In the genomic region with DNA sequence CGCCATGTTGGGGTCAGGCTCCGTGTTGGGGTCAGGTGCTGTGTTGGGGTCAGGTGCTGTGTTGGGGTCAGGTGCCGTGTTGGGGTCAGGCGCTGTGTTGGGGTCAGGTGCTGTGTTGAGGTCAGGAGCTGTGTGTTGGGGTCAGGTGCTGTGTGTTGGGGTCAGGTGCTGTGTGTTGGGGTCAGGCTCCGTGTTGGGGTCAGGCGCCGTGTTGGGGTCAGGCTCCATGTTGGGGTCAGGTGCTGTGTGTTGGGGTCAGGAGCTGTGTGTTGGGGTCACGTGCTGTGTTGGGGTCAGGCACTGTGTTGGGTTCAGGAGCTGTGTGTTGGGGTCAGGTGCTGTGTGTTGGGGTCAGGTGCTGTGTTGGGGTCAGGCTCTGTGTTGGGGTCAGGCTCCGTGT, we compare ENCODE assay signal across 17 cellular contexts. TPM values are rescaled to one million over a fixed set of nuclear protein-coding genes. Genes with fewer than 3 reads are reported as not detected.
"Had no signal": no experiment of that assay in that cellular context is flagged by ENCODE, and none has a peak within 500 bp of the region (broad histone marks: within the 10 kb centered on the region; RNA-seq: fewer than 3 reads in every experiment).

No MANE protein-coding gene starts in this region.

RNA-seq across cellular contexts. Expression of a gene that starts 18.1 kb away (rescaled TPM):
- total RNA-seq: activated naive CD4-positive, alpha-beta T cell treated with anti-CD3 and anti-CD28 coated beads for 36 hours; activated naive CD4-positive, alpha-beta T cell treated with anti-CD3 and anti-CD28 coated beads, Interleukin-2, amount 50 U/mL, for 72 hours; activated naive CD8-positive, alpha-beta T cell treated with anti-CD3 and anti-CD28 coated beads for 36 hours; activated naive CD8-positive, alpha-beta T cell treated with anti-CD3 and anti-CD28 coated beads, Interleukin-2, amount 10 ng/mL, durations not matched to agents 7 days and 5 days; activated T-cell treated with anti-CD3 and anti-CD28 coated beads, Interleukin-2, amount 50 U/mL, for 4 hours; activated T-cell treated with anti-CD3 and anti-CD28 coated beads, Interleukin-2, amount 50 U/mL, for 72 hours; activated T-helper 1 cell treated with anti-CD3 and anti-CD28 coated beads, Interleukin-12 subunit alpha, Interleukin-12 subunit beta, Interleukin-2, Interleukin-4 antibody, amounts not matched to agents 30 ng/mL and 10 ng/mL and 1 ng/mL, durations not matched to agents 14 hours and 24 hours and 36 hours; activated T-helper 17 cell treated with anti-CD3 and anti-CD28 coated beads, Interleukin-2, amount 50 U/mL, for 72 hours; activated T-helper 2 cell treated with anti-CD3 and anti-CD28 coated beads, Interferon-gamma antibody, Interleukin-2, Interleukin-4, amounts not matched to agents 10 μg/mL and 5 μg/mL and 100 μg/mL, durations not matched to agents 14 hours and 24 hours and 36 hours; adrenal gland; aorta; ascending aorta; astrocyte; bronchial epithelial cell; cardiac septum; cerebellum; chondrocyte had no signal
- polyA plus RNA-seq: aorta had no signal
